In the genomic region with DNA sequence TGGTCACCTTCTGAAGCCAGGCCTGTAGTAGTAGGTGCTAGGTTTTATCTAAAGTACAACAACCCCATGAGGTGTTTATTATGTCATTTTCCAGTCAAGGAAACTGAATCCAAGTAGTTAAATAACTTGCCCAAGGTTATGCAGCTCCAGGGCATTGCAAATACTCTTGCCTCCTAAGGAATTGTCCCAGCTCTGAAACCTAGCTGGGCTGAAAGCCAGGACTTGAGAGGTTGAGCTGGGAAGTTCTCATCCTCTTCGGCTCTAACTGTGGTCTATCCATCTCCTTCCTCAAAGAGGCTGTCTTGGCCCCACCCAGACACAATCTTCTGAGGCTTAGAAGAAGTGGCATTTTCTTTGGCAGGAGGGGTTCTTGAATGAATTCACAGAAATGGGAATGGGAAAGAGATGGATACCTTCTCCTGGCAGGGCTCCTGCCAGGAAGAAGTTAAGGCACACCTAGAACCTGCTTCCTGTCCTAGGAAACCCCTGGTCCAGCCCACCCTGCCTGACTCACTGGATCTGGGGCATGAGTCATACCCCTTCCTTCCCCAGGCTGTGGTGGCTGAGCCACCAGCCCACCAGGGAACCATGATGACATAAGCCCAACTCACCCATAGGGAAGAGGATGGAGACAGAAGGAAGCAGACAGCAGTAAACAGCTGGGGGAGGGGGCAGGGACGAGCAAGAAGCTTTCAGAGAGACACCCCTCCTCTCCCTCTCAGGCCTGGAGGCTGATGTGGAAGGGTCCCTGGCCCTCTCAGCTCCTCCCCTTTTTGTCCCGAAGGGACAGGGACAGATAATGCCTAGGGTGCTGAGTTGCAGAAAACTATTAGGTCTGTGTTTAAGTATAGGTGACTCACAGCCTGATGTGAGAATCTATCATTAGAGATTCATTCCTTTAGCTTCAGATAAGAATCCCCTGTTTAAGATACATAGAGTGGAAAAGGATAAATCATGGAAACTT, we compare ENCODE assay signal across 8 cellular contexts. TPM values are rescaled to one million over a fixed set of nuclear protein-coding genes. Genes with fewer than 3 reads are reported as not detected.
DNase-seq lines count a peak whose midpoint lies in the region; ATAC-seq lines count a peak whose summit lies in the region.

No MANE protein-coding gene starts in this region.

- DNase-seq in EH (ENCODE audit: low read depth), result peak; percentile 90
- peak; percentile 80 for DNase-seq in MV-4-11 (lab: John Stamatoyannopoulos, UW)
- peak; percentile 55 for DNase-seq in activated naive CD8-positive, alpha-beta T cell treated with anti-CD3 and anti-CD28 coated beads, Interleukin-2, amount 50 U/mL, for 24 hours
- DNase-seq in pulmonary artery endothelial cell (ENCODE audit: low read depth, low spot score), result peak; percentile 39
- DNase-seq in effector CD8-positive, alpha-beta T cell (lab: John Stamatoyannopoulos, UW), result no peak
- DNase-seq in OCI-M2 (lab: John Stamatoyannopoulos, UW; ENCODE audit: unreplicated experiment), result no peak
- DNase-seq in hippocampal formation (lab: John Stamatoyannopoulos, UW), result no peak

- H3K9me3 Mint-ChIP-seq in activated naive CD8-positive, alpha-beta T cell treated with anti-CD3 and anti-CD28 coated beads, Interleukin-2, amount 50 U/mL, for 24 hours, result no peaks in the 10 kb centered on the region

- peaks cover 20% of the 10 kb centered on the region for H3K27me3 Mint-ChIP-seq in activated naive CD8-positive, alpha-beta T cell treated with anti-CD3 and anti-CD28 coated beads, Interleukin-2, amount 50 U/mL, for 24 hours

- no peaks in the 10 kb centered on the region for H3K36me3 Mint-ChIP-seq in activated naive CD8-positive, alpha-beta T cell treated with anti-CD3 and anti-CD28 coated beads, Interleukin-2, amount 50 U/mL, for 24 hours (ENCODE audit: low read depth)

- H3K4me3 Mint-ChIP-seq in activated naive CD8-positive, alpha-beta T cell treated with anti-CD3 and anti-CD28 coated beads, Interleukin-2, amount 50 U/mL, for 24 hours, result no peak overlapping the region

- H3K4me1 Mint-ChIP-seq in activated naive CD8-positive, alpha-beta T cell treated with anti-CD3 and anti-CD28 coated beads, Interleukin-2, amount 50 U/mL, for 24 hours, result peaks cover 14% of the 10 kb centered on the region

- H3K27ac Mint-ChIP-seq in activated naive CD8-positive, alpha-beta T cell treated with anti-CD3 and anti-CD28 coated beads, Interleukin-2, amount 50 U/mL, for 24 hours, result no peak overlapping the region

- ATAC-seq in activated naive CD8-positive, alpha-beta T cell treated with anti-CD3 and anti-CD28 coated beads, Interleukin-2, amount 50 U/mL, for 24 hours, result peak; percentile 92
- ATAC-seq in GM21515 (IDR thresholded peaks at IDR 0.05; ENCODE audit: unreplicated experiment), result no peak

RNA-seq across cellular contexts. Expression of gene PLEK2, which starts 2.1 kb away (rescaled TPM):
- total RNA-seq in pulmonary artery endothelial cell, result 10.4 and 11.9 TPM in 2 replicates

RNA-seq across cellular contexts. Expression of gene EIF2S1, which starts 54.0 kb away (rescaled TPM):
- 231 and 355 TPM in 2 replicates for total RNA-seq in pulmonary artery endothelial cell

RNA-seq across cellular contexts. Expression of gene ATP6V1D, which starts 54.5 kb away (rescaled TPM):
- total RNA-seq in pulmonary artery endothelial cell, result 76.7 and 78.9 TPM in 2 replicates

Comparison
In these comparisons a context has a peak if more than half of its experiments do, and no peak if none do; other contexts are left out.
1. DNase-seq: peak in EH (single experiment), MV-4-11 (single experiment), activated naive CD8-positive, alpha-beta T cell treated with anti-CD3 and anti-CD28 coated beads, Interleukin-2, amount 50 U/mL, for 24 hours (single experiment) and pulmonary artery endothelial cell (single experiment); none in effector CD8-positive, alpha-beta T cell (single experiment), OCI-M2 (single experiment) and hippocampal formation (0 of 2).